In the genomic region with DNA sequence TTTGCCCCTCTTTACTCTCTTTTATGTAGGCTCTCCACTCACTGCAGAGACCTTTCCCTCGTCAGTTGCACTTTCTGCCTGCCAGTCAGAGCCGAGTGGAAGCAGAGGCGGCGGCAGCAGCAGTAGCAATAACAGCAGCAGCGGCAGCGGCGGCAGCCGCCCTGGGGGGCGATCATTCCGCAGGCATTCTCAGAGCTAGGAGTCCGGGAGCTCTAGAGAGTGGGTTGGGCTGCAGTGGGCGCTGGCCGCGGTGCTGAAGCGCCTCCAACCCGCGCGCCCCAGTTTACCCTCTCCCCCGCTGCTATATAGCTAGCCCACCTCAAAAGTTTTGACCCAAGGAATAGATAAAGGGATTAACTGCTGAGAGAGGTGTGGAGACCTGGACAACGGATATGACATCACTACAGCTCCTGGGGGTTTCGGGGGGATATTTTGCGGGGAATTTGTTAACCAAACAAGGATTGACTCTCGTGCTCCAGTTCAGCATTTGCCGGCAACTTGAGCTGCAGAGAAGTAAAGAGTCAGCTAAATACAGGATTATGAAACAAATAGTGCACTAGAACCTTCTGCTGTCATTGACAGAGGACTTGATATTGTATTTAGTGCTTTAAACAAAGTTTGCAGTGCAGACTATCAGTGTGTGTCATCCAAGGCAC, we compare ENCODE assay signal across 9 cellular contexts. TPM values are rescaled to one million over a fixed set of nuclear protein-coding genes. Genes with fewer than 3 reads are reported as not detected.
DNase-seq lines count a peak whose midpoint lies in the region; ATAC-seq and TF ChIP-seq lines count a peak whose summit lies in the region.
"Had no signal": no experiment of that assay in that cellular context is flagged by ENCODE, and none has a peak within 500 bp of the region (broad histone marks: within the 10 kb centered on the region; RNA-seq: fewer than 3 reads in every experiment).

Gene OLFM3 (minus strand): TSS at position 97 of the 656 bp plus-strand sequence.

- H3K36me3 ChIP-seq in iPS DF 6.9 (ENCODE audit: control insufficient read depth, insufficient read depth, low read length) (no peaks in the 10 kb centered on the region), Peyer's patch (no peaks in the 10 kb centered on the region)

- no peak within 1 kb of the TSS for H4K5ac ChIP-seq in H9 (ENCODE audit: insufficient read length, low read depth, low read length)

- no peak within 1 kb of the TSS for H2AK5ac ChIP-seq in H9 (ENCODE audit: insufficient read length, low read length)

- no peak within 1 kb of the TSS for H2BK12ac ChIP-seq in H9 (ENCODE audit: insufficient read length, low read depth, low read length)

- no peak within 1 kb of the TSS for H2BK20ac ChIP-seq in H9 (ENCODE audit: low read depth, low read length, poor library complexity, severe bottlenecking)

- WGBS in H9 (ENCODE audit: extremely low coverage, insufficient read length, low lambda C conversion rate), result no CpG with 5 or more reads among the region's 24 CpGs
- no CpG with 5 or more reads among the region's 24 CpGs for WGBS in iPS DF 6.9 (ENCODE audit: insufficient coverage, insufficient read length)

- no peak within 1 kb of the TSS for H2BK5ac ChIP-seq in H9 (ENCODE audit: insufficient read length, low read length)

- no peak within 1 kb of the TSS for H2BK120ac ChIP-seq in H9 (ENCODE audit: low read depth, low read length, poor library complexity, severe bottlenecking)

- peak within 1 kb of the TSS; percentile 34 for H2AFZ ChIP-seq in H9 (ENCODE audit: low read length)

- H3K4me1 ChIP-seq in H9 (ENCODE audit: insufficient read depth, low read length) (no peaks in the 10 kb centered on the region), iPS DF 6.9 (ENCODE audit: control insufficient read depth, insufficient read depth, low read length) (0 out of 2 replicates have a peak, but pooled peaks cover 2% of the 10 kb centered on the region), Peyer's patch (no peaks in the 10 kb centered on the region)
- H3K4me1 ChIP-seq: Caco-2 had no signal

- no peak within 1 kb of the TSS for H3K9ac ChIP-seq in H9 (ENCODE audit: extremely low read depth, insufficient read length, low read length)

- H3K9me3 Mint-ChIP-seq in H9, result no peaks in the 10 kb centered on the region
- H3K9me3 Mint-ChIP-seq in natural killer cell treated with Interleukin-12 subunit alpha and Interleukin-12 subunit beta and Interleukin-15 and Interleukin-18, amount 100 ng/mL, for 72 hours, result peaks cover 2% of the 10 kb centered on the region

- H3K56ac ChIP-seq in H9 (ENCODE audit: insufficient read length, low read depth, low read length), result no peak within 1 kb of the TSS

- H3K18ac ChIP-seq in H9 (ENCODE audit: insufficient read length, low read depth, low read length), result no peak within 1 kb of the TSS

- peak within 1 kb of the TSS; percentile 76 to 88 for H3K4me3 Mint-ChIP-seq in H9
- no peak within 1 kb of the TSS for H3K4me3 Mint-ChIP-seq in natural killer cell treated with Interleukin-12 subunit alpha and Interleukin-12 subunit beta and Interleukin-15 and Interleukin-18, amount 100 ng/mL, for 72 hours

- no peaks in the 10 kb centered on the region for H3K79me1 ChIP-seq in H9 (ENCODE audit: insufficient read depth, low read depth, low read length, poor library complexity, severe bottlenecking)

- H3K9me3 ChIP-seq in H9 (ENCODE audit: control insufficient read depth, low read depth, low read length) (no peaks in the 10 kb centered on the region), iPS DF 6.9 (ENCODE audit: control insufficient read depth, insufficient read depth, low read length) (no peaks in the 10 kb centered on the region), Peyer's patch (no peaks in the 10 kb centered on the region)
- H3K9me3 ChIP-seq: Caco-2 had no signal

- peaks cover 9% of the 10 kb centered on the region for H3K23me2 ChIP-seq in H9 (ENCODE audit: insufficient read length, low read depth, low read length, poor library complexity, severe bottlenecking)

- H3T11ph ChIP-seq in H9 (ENCODE audit: low read length), result no peak within 1 kb of the TSS

- H3K4me1 Mint-ChIP-seq in H9, result peaks cover 11 to 13% of the 10 kb centered on the region in 2 experiments
- no peaks in the 10 kb centered on the region for H3K4me1 Mint-ChIP-seq in natural killer cell treated with Interleukin-12 subunit alpha and Interleukin-12 subunit beta and Interleukin-15 and Interleukin-18, amount 100 ng/mL, for 72 hours (ENCODE audit: low read depth in 2 of 2)

- H3K4me2 ChIP-seq in H9 (ENCODE audit: insufficient read depth, insufficient read length, low read length), result peak within 1 kb of the TSS; percentile 91

- no peak within 1 kb of the TSS for H4K8ac ChIP-seq in H9 (replicated peaks; ENCODE audit: insufficient read length, low read depth, low read length)

- no peaks in the 10 kb centered on the region for H4K20me1 ChIP-seq in H9 (ENCODE audit: control insufficient read depth, insufficient read depth, insufficient read length)

- H3K23ac ChIP-seq in H9 (ENCODE audit: insufficient read length, low read depth, low read length), result no peak within 1 kb of the TSS

- no peak for TF ChIP-seq CTCF in H9 (conservative IDR thresholded peaks at IDR 0.05)
- no peak for TF ChIP-seq CTCF in Peyer's patch (IDR thresholded peaks at IDR 0.05)

- H2BK15ac ChIP-seq in H9 (ENCODE audit: low read depth, low read length), result no peak within 1 kb of the TSS

- no peak within 1 kb of the TSS for H3K27ac ChIP-seq in H9 (ENCODE audit: insufficient read length, low read depth, low read length)
- no peak within 1 kb of the TSS for H3K27ac ChIP-seq in iPS DF 6.9 (ENCODE audit: low read length)
- H3K27ac ChIP-seq in Peyer's patch, result no peak within 1 kb of the TSS

- H4K91ac ChIP-seq in H9 (ENCODE audit: insufficient read length, low read depth, low read length), result no peak within 1 kb of the TSS

- TF ChIP-seq POLR2A in Peyer's patch (IDR thresholded peaks at IDR 0.05), result no peak

- H3K36me3 Mint-ChIP-seq in H9 (ENCODE audit: insufficient read depth in 1 of 3, low read depth in 3 of 3), result no peaks in the 10 kb centered on the region
- no peaks in the 10 kb centered on the region for H3K36me3 Mint-ChIP-seq in natural killer cell treated with Interleukin-12 subunit alpha and Interleukin-12 subunit beta and Interleukin-15 and Interleukin-18, amount 100 ng/mL, for 72 hours

- H3K27me3 Mint-ChIP-seq in H9 (ENCODE audit: low read depth), result peaks cover 16% of the 10 kb centered on the region
- H3K27me3 Mint-ChIP-seq in natural killer cell treated with Interleukin-12 subunit alpha and Interleukin-12 subunit beta and Interleukin-15 and Interleukin-18, amount 100 ng/mL, for 72 hours, result peaks cover 0 to 13% of the 10 kb centered on the region in 2 donors

- H3K79me2 ChIP-seq in H9 (ENCODE audit: insufficient read depth, low read length), result no peaks in the 10 kb centered on the region

- no peak for ATAC-seq in natural killer cell treated with Interleukin-12 subunit alpha and Interleukin-12 subunit beta and Interleukin-15 and Interleukin-18, amount 100 ng/mL, for 72 hours

- H3K14ac ChIP-seq in H9 (ENCODE audit: insufficient read depth, low read length), result no peak within 1 kb of the TSS

- no peak within 1 kb of the TSS for H3K4ac ChIP-seq in H9 (ENCODE audit: low read depth, low read length)

- peak within 1 kb of the TSS; percentile 19; the same call in 1 of the 2 replicates for H3K4me3 ChIP-seq in iPS DF 6.9 (ENCODE audit: low read length)
- no peak within 1 kb of the TSS for H3K4me3 ChIP-seq in Peyer's patch

- H3K27me3 ChIP-seq in H9 (ENCODE audit: insufficient read depth, low read length), result no peaks in the 10 kb centered on the region
- no peaks in the 10 kb centered on the region for H3K27me3 ChIP-seq in iPS DF 6.9 (ENCODE audit: control insufficient read depth, insufficient read depth, low read length)
- H3K27me3 ChIP-seq in Peyer's patch, result no peaks in the 10 kb centered on the region

- peak within 1 kb of the TSS in 1 of 3 experiments; percentile 46; a peak in 2 of 7 replicates for H3K27ac Mint-ChIP-seq in H9
- no peak within 1 kb of the TSS for H3K27ac Mint-ChIP-seq in natural killer cell treated with Interleukin-12 subunit alpha and Interleukin-12 subunit beta and Interleukin-15 and Interleukin-18, amount 100 ng/mL, for 72 hours

- peak; percentile 4 for DNase-seq in A172 (ENCODE audit: low spot score)
- peak; percentile 87 for DNase-seq in H9
- DNase-seq in SK-N-DZ (ENCODE audit: low spot score), result peak; percentile 68
- DNase-seq in iPS DF 6.9 (ENCODE audit: low read depth, low spot score), result peak; percentile 39
- DNase-seq in natural killer cell treated with Interleukin-12 subunit alpha and Interleukin-12 subunit beta and Interleukin-15 and Interleukin-18, amount 100 ng/mL, for 72 hours (ENCODE audit: low spot score), result no peak
- no peak for DNase-seq in mesenteric fat pad (ENCODE audit: low spot score)
- DNase-seq in Peyer's patch, result no peak
- DNase-seq in SKM-1 (lab: John Stamatoyannopoulos, UW; ENCODE audit: unreplicated experiment), result no peak

RNA-seq across cellular contexts. Expression of gene OLFM3, which starts in this region (rescaled TPM):
- total RNA-seq in A172 (2014; rRNA removed; shearing (Covaris generic)), result not detected in 2 replicates
- 0.26 and 0.29 TPM in 2 replicates for total RNA-seq in H9 (2021)
- polyA plus RNA-seq in SK-N-DZ (2014; cell fraction: cytosol; rRNA removed), result 3.0 and 3.2 TPM in 2 replicates
- 1.2 and 1.6 TPM in 2 replicates for polyA plus RNA-seq in SK-N-DZ (2014; cell fraction: nucleus; rRNA removed)
- not detected for total RNA-seq in natural killer cell treated with Interleukin-12 subunit alpha and Interleukin-12 subunit beta and Interleukin-15 and Interleukin-18, amount 100 ng/mL, for 72 hours
- not detected for total RNA-seq in mesenteric fat pad
- total RNA-seq in Peyer's patch, result under 1 TPM in 1 of 4 donors, not detected in 3; 0.47 TPM
- total RNA-seq: Caco-2 had no signal

Comparison
In these comparisons a context has a peak if more than half of its experiments do, and no peak if none do; other contexts are left out.
1. Peak in DNase-seq in A172; RNA of the gene not detected or under 1 TPM.
2. Peak in DNase-seq and H3K4me2 ChIP-seq in H9; RNA of the gene not detected or under 1 TPM.
3. DNase-seq: peak in SK-N-DZ (single experiment) and iPS DF 6.9 (single experiment); none in natural killer cell treated with Interleukin-12 subunit alpha and Interleukin-12 subunit beta and Interleukin-15 and Interleukin-18, amount 100 ng/mL, for 72 hours (single experiment), mesenteric fat pad (single experiment), Peyer's patch (0 of 3) and SKM-1 (single experiment).